ENCODE assay signal across 36 cellular contexts in genomic region chr11:126611438-126611837, GRCh38.
"Had no signal": no experiment of that assay in that cellular context is flagged by ENCODE, and none has a peak within 500 bp of the region (broad histone marks: within the 10 kb centered on the region; RNA-seq: fewer than 3 reads in every experiment).

No MANE protein-coding gene starts in this region.

- ATAC-seq: activated CD8-positive, alpha-beta T cell treated with anti-CD3 and anti-CD28 coated beads for 36 hours; activated naive CD4-positive, alpha-beta T cell treated with anti-CD3 and anti-CD28 coated beads, Interleukin-2, amount 50 U/mL, for 72 hours; activated T-cell treated with anti-CD3 and anti-CD28 coated beads, Interleukin-2, amount 50 U/mL, for 4 hours; activated T-cell treated with anti-CD3 and anti-CD28 coated beads, Interleukin-2, amount 50 U/mL, for 72 hours; activated T-helper 17 cell treated with anti-CD3 and anti-CD28 coated beads, Interleukin-2, amount 50 U/mL, for 72 hours had no signal

- H3K27ac ChIP-seq: adrenal gland, cardiac muscle cell, VCaP had no signal

- H3K27ac Mint-ChIP-seq: activated B cell treated with CpG ODN at 0.5 μM for 24 hours; activated CD4-positive, alpha-beta memory T cell treated with anti-CD3 and anti-CD28 coated beads for 36 hours; activated CD4-positive, alpha-beta T cell treated with anti-CD3 and anti-CD28 coated beads, Interleukin-2, amount 10 ng/mL, durations not matched to agents 24 days and 14 days; activated CD8-positive, alpha-beta T cell treated with anti-CD3 and anti-CD28 coated beads for 36 hours; activated naive CD4-positive, alpha-beta T cell treated with anti-CD3 and anti-CD28 coated beads for 36 hours; activated naive CD4-positive, alpha-beta T cell treated with anti-CD3 and anti-CD28 coated beads, Interleukin-2, amount 50 U/mL, for 72 hours; activated naive CD8-positive, alpha-beta T cell treated with anti-CD3 and anti-CD28 coated beads for 36 hours; activated T-cell treated with anti-CD3 and anti-CD28 coated beads, Interleukin-2, amount 50 U/mL, for 72 hours; activated T-helper 1 cell treated with anti-CD3 and anti-CD28 coated beads, Interleukin-12 subunit alpha, Interleukin-12 subunit beta, Interleukin-2, Interleukin-4 antibody, amounts not matched to agents 30 ng/mL and 10 ng/mL and 1 ng/mL, durations not matched to agents 14 hours and 24 hours and 36 hours; activated T-helper 17 cell treated with anti-CD3 and anti-CD28 coated beads, Interleukin-2, amount 50 U/mL, for 72 hours; brain; T-helper 1 cell treated with Interleukin-12 subunit alpha and Interleukin-12 subunit beta and Interleukin-4 antibody, amounts not matched to agents 30 μg/mL and 1 μg/mL, for 36 hours; T-helper 2 cell treated with Interferon-gamma antibody and Interleukin-4, amounts not matched to agents 5 μg/mL and 100 μg/mL, for 36 hours had no signal

- H3K9me3 ChIP-seq: adrenal gland had no signal

- H3K9me3 Mint-ChIP-seq: activated B cell treated with CpG ODN at 0.5 μM for 24 hours; activated CD4-positive, alpha-beta memory T cell treated with anti-CD3 and anti-CD28 coated beads for 36 hours; activated CD4-positive, alpha-beta T cell treated with anti-CD3 and anti-CD28 coated beads, Interleukin-2, amount 10 ng/mL, durations not matched to agents 24 days and 14 days; activated CD8-positive, alpha-beta T cell treated with anti-CD3 and anti-CD28 coated beads for 36 hours; activated naive CD4-positive, alpha-beta T cell treated with anti-CD3 and anti-CD28 coated beads for 36 hours; activated naive CD4-positive, alpha-beta T cell treated with anti-CD3 and anti-CD28 coated beads, Interleukin-2, amount 50 U/mL, for 72 hours; activated naive CD8-positive, alpha-beta T cell treated with anti-CD3 and anti-CD28 coated beads for 36 hours; activated T-cell treated with anti-CD3 and anti-CD28 coated beads, Interleukin-2, amount 50 U/mL, for 4 hours; activated T-cell treated with anti-CD3 and anti-CD28 coated beads, Interleukin-2, amount 50 U/mL, for 72 hours; activated T-helper 1 cell treated with anti-CD3 and anti-CD28 coated beads, Interleukin-12 subunit alpha, Interleukin-12 subunit beta, Interleukin-2, Interleukin-4 antibody, amounts not matched to agents 30 ng/mL and 10 ng/mL and 1 ng/mL, durations not matched to agents 14 hours and 24 hours and 36 hours; activated T-helper 17 cell treated with anti-CD3 and anti-CD28 coated beads, Interleukin-2, amount 50 U/mL, for 72 hours; central memory CD8-positive, alpha-beta T cell; T-helper 1 cell treated with Interleukin-12 subunit alpha and Interleukin-12 subunit beta and Interleukin-4 antibody, amounts not matched to agents 30 μg/mL and 1 μg/mL, for 36 hours; T-helper 2 cell treated with Interferon-gamma antibody and Interleukin-4, amounts not matched to agents 5 μg/mL and 100 μg/mL, for 36 hours had no signal

- H3K4me1 ChIP-seq: adrenal gland had no signal

- H3K4me3 ChIP-seq: adrenal gland, cardiac muscle cell had no signal

- H3K4me1 Mint-ChIP-seq: activated B cell treated with CpG ODN at 0.5 μM for 24 hours; activated CD4-positive, alpha-beta T cell treated with anti-CD3 and anti-CD28 coated beads, Interleukin-2, amount 10 ng/mL, durations not matched to agents 24 days and 14 days; activated naive CD8-positive, alpha-beta T cell treated with anti-CD3 and anti-CD28 coated beads for 36 hours; activated T-helper 17 cell treated with anti-CD3 and anti-CD28 coated beads, Interleukin-2, amount 50 U/mL, for 72 hours had no signal

- DNase-seq: activated B cell treated with CpG ODN at 0.5 μM for 24 hours; activated CD4-positive, alpha-beta memory T cell treated with anti-CD3 and anti-CD28 coated beads for 36 hours; activated CD4-positive, alpha-beta T cell treated with anti-CD3 and anti-CD28 coated beads for 4 hours; activated CD4-positive, alpha-beta T cell treated with anti-CD3 and anti-CD28 coated beads, Interleukin-2, amount 10 ng/mL, durations not matched to agents 24 days and 14 days; activated CD4-positive, alpha-beta T cell treated with anti-CD3 and anti-CD28 coated beads, Interleukin-2, amount 50 U/mL, for 1 hour; activated CD4-positive, alpha-beta T cell treated with anti-CD3 and anti-CD28 coated beads, Interleukin-2, amount 50 U/mL, for 4 hours; activated CD4-positive, CD25-positive, alpha-beta regulatory T cell treated with anti-CD3 and anti-CD28 coated beads, Interleukin-2, amount 50 U/mL, for 72 hours; activated CD8-positive, alpha-beta memory T cell treated with anti-CD3 and anti-CD28 coated beads, Interleukin-2, amount 50 U/mL, for 4 hours; activated CD8-positive, alpha-beta T cell treated with anti-CD3 and anti-CD28 coated beads for 36 hours; activated effector memory CD4-positive, alpha-beta T cell treated with anti-CD3 and anti-CD28 coated beads, Interleukin-2, amount 50 U/mL, for 16 hours; activated gamma-delta T cell treated with Interleukin-2 at 50 U/mL for 16 hours; activated naive CD4-positive, alpha-beta T cell; activated naive CD4-positive, alpha-beta T cell treated with anti-CD3 and anti-CD28 coated beads for 36 hours; activated naive CD4-positive, alpha-beta T cell treated with anti-CD3 and anti-CD28 coated beads, Interleukin-2, amount 50 U/mL, for 16 hours; activated naive CD8-positive, alpha-beta T cell treated with anti-CD3 and anti-CD28 coated beads for 36 hours; activated T-cell treated with anti-CD3 and anti-CD28 coated beads for 4 hours; activated T-cell treated with anti-CD3 and anti-CD28 coated beads, Interleukin-2, amount 50 U/mL, for 1 hour; activated T-cell treated with anti-CD3 and anti-CD28 coated beads, Interleukin-2, amount 50 U/mL, for 4 hours; activated T-cell treated with anti-CD3 and anti-CD28 coated beads, Interleukin-2, amount 50 U/mL, for 72 hours; adrenal gland; amniotic stem cell; aorta; caudate nucleus; cerebellar nuclear complex; T-helper 1 cell; T-helper 2 cell; T-helper 9 cell had no signal

- H3K36me3 ChIP-seq: adrenal gland, cardiac muscle cell had no signal

- H3K4me3 Mint-ChIP-seq: activated B cell treated with CpG ODN at 0.5 μM for 24 hours; activated CD4-positive, alpha-beta memory T cell treated with anti-CD3 and anti-CD28 coated beads for 36 hours; activated CD4-positive, alpha-beta T cell treated with anti-CD3 and anti-CD28 coated beads, Interleukin-2, amount 10 ng/mL, durations not matched to agents 24 days and 14 days; activated CD8-positive, alpha-beta T cell treated with anti-CD3 and anti-CD28 coated beads for 36 hours; activated naive CD4-positive, alpha-beta T cell treated with anti-CD3 and anti-CD28 coated beads for 36 hours; activated naive CD8-positive, alpha-beta T cell treated with anti-CD3 and anti-CD28 coated beads for 36 hours; activated T-cell treated with anti-CD3 and anti-CD28 coated beads, Interleukin-2, amount 50 U/mL, for 4 hours; activated T-cell treated with anti-CD3 and anti-CD28 coated beads, Interleukin-2, amount 50 U/mL, for 72 hours; activated T-helper 1 cell treated with anti-CD3 and anti-CD28 coated beads, Interleukin-12 subunit alpha, Interleukin-12 subunit beta, Interleukin-2, Interleukin-4 antibody, amounts not matched to agents 30 ng/mL and 10 ng/mL and 1 ng/mL, durations not matched to agents 14 hours and 24 hours and 36 hours; activated T-helper 17 cell treated with anti-CD3 and anti-CD28 coated beads, Interleukin-2, amount 50 U/mL, for 72 hours; brain; central memory CD8-positive, alpha-beta T cell; T-helper 1 cell treated with Interleukin-12 subunit alpha and Interleukin-12 subunit beta and Interleukin-4 antibody, amounts not matched to agents 30 μg/mL and 1 μg/mL, for 36 hours; T-helper 2 cell treated with Interferon-gamma antibody and Interleukin-4, amounts not matched to agents 5 μg/mL and 100 μg/mL, for 36 hours had no signal

- H3K27me3 ChIP-seq: adrenal gland had no signal

- H3K36me3 Mint-ChIP-seq: activated CD4-positive, alpha-beta memory T cell treated with anti-CD3 and anti-CD28 coated beads for 36 hours; activated naive CD4-positive, alpha-beta T cell treated with anti-CD3 and anti-CD28 coated beads, Interleukin-2, amount 50 U/mL, for 72 hours; activated naive CD8-positive, alpha-beta T cell treated with anti-CD3 and anti-CD28 coated beads for 36 hours; brain had no signal
